ENCODE assay signal across 19 cellular contexts in the genomic region with DNA sequence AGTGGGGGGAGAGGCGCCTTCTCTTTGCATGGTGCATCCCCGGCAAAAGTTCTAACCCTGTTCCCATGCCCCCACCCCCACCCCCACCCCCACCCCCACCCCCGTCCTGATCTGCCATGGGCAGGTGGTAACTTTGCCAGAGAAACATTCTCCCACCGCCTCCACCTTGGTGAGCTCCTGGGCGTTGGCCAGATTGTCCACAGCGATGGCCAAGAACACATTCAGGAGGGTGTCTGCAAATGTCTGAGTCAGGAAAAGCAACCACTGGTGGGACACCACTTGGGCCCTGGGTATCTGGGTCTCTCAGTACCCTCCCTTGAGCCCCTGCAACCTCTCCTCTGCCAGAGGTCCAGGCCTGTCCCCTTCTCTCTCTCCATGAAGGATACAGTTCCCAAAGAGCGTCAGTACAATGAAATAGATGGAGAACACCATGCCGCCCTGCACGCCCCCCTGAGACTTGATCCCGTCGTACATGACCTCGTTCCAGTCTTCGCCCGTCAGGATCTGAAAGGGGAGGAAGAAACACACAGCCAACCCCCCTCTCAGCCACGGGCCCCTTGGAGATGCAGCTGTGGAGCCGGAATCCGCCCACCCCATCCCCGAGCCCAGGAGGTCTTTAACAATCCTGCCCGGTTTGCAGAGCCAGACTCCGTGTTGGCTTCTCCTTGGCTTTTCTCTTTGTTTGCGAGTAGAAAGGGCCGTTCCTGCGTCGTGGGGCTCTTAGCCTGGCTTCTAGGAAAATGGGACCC.
DNase-seq lines count a peak whose midpoint lies in the region; ATAC-seq and TF ChIP-seq lines count a peak whose summit lies in the region.
"Had no signal": no experiment of that assay in that cellular context is flagged by ENCODE, and none has a peak within 500 bp of the region (broad histone marks: within the 10 kb centered on the region; RNA-seq: fewer than 3 reads in every experiment).

No MANE protein-coding gene starts in this region.

- no peak overlapping the region for H3K4me3 Mint-ChIP-seq in endodermal cell
- no peak overlapping the region for H3K4me3 Mint-ChIP-seq in endothelial cell (ENCODE audit: unreplicated experiment)
- H3K4me3 Mint-ChIP-seq: CD14-positive monocyte; CD4-positive, alpha-beta T cell; CD8-positive, alpha-beta memory T cell; HFFc6 had no signal

- no peak for TF ChIP-seq CTCF in endodermal cell (conservative IDR thresholded peaks at IDR 0.05)
- no peak for TF ChIP-seq CTCF in endothelial cell (IDR thresholded peaks at IDR 0.05; ENCODE audit: unreplicated experiment)

- in situ Hi-C loops in G401 (cut with HindIII; ENCODE audit: low sequenced_read_pairs) = no loop called here

- DNase-seq in G401 (ENCODE audit: low spot score) (peak; percentile 70), cerebellum (ENCODE audit: low spot score) (peak; percentile 74), endodermal cell (no peak), neuronal stem cell (ENCODE audit: low spot score) (no peak), endothelial cell (ENCODE audit: low spot score) (no peak)
- no peak for DNase-seq in activated naive CD4-positive, alpha-beta T cell treated with anti-CD3 and anti-CD28 coated beads, Interleukin-2, amount 50 U/mL, for 16 hours
- DNase-seq: BE2C; CD4-positive, alpha-beta T cell; CD8-positive, alpha-beta memory T cell; DMS79; EL; GF-D8; GOT3; HFFc6 had no signal

- no peak overlapping the region for H4K8ac ChIP-seq in neuronal stem cell (ENCODE audit: low read depth, low read length)

- H4K91ac ChIP-seq in neuronal stem cell (ENCODE audit: low read depth, low read length, poor library complexity) = no peak overlapping the region

- H3K4me2 ChIP-seq in neuronal stem cell (ENCODE audit: insufficient read depth, low read length, poor library complexity, severe bottlenecking) = no peak overlapping the region
- H3K4me2 ChIP-seq: BLaER1 treated with 17β-estradiol and CSF1 and Interleukin-3, amounts not matched to agents 10 nM and 100 nM had no signal

- H3K4ac ChIP-seq in neuronal stem cell (ENCODE audit: low read length) = no peak overlapping the region

- H2BK12ac ChIP-seq in neuronal stem cell (ENCODE audit: low read length) = no peak overlapping the region

- H3K18ac ChIP-seq in neuronal stem cell (ENCODE audit: low read length) = peak overlapping the region; percentile 27

- peaks cover 1% of the 10 kb centered on the region for H3K9me3 Mint-ChIP-seq in endodermal cell
- no peaks in the 10 kb centered on the region for H3K9me3 Mint-ChIP-seq in endothelial cell (ENCODE audit: unreplicated experiment)
- H3K9me3 Mint-ChIP-seq: CD4-positive, alpha-beta T cell; CD8-positive, alpha-beta memory T cell; HFFc6 had no signal

- H3K79me1 ChIP-seq in neuronal stem cell (ENCODE audit: low read depth, low read length) = no peaks in the 10 kb centered on the region

- no peaks in the 10 kb centered on the region for H3K36me3 ChIP-seq in endodermal cell (ENCODE audit: control insufficient read depth, insufficient read depth, low read length)
- H3K36me3 ChIP-seq in neuronal stem cell (replicated peaks in 1 of 2; ENCODE audit: control insufficient read depth in 2 of 2, insufficient read depth in 2 of 2, low read length in 2 of 2) = peaks cover 0 to 2% of the 10 kb centered on the region in 2 donors
- H3K36me3 ChIP-seq: BE2C; BLaER1 treated with 17β-estradiol and CSF1 and Interleukin-3, amounts not matched to agents 10 nM and 100 nM; HAP-1 had no signal

- H3K27me3 Mint-ChIP-seq in endodermal cell (ENCODE audit: insufficient read depth) (peaks cover 6% of the 10 kb centered on the region), endothelial cell (ENCODE audit: unreplicated experiment) (peaks cover 4% of the 10 kb centered on the region)

- no peak overlapping the region for H2AFZ ChIP-seq in neuronal stem cell (ENCODE audit: low read length)

- H3K4me1 Mint-ChIP-seq in endodermal cell (peaks cover 2% of the 10 kb centered on the region), endothelial cell (ENCODE audit: unreplicated experiment) (no peaks in the 10 kb centered on the region)

- no peak for ATAC-seq in HG03175 (IDR thresholded peaks at IDR 0.05; ENCODE audit: unreplicated experiment)

- H2BK15ac ChIP-seq in neuronal stem cell (ENCODE audit: low read length) = no peak overlapping the region

- peak overlapping the region; percentile 31 for H3K14ac ChIP-seq in neuronal stem cell (ENCODE audit: low read length)

- no peak overlapping the region for H3K27ac Mint-ChIP-seq in endodermal cell
- H3K27ac Mint-ChIP-seq in endothelial cell (ENCODE audit: unreplicated experiment) = no peak overlapping the region
- H3K27ac Mint-ChIP-seq: CD14-positive monocyte; CD4-positive, alpha-beta T cell; CD8-positive, alpha-beta memory T cell; HFFc6 had no signal

- H3K36me3 Mint-ChIP-seq in endodermal cell (ENCODE audit: low read depth) = no peaks in the 10 kb centered on the region
- no peaks in the 10 kb centered on the region for H3K36me3 Mint-ChIP-seq in endothelial cell (ENCODE audit: low read depth, unreplicated experiment)

- WGBS in endodermal cell (ENCODE audit: insufficient coverage in 1 of 2, insufficient read length in 1 of 2), 2 experiments = 81 to 82% methylated on average over 11 to 21 of the region's 24 CpGs
- no CpG with 5 or more reads among the region's 24 CpGs for WGBS in neuronal stem cell (ENCODE audit: extremely low coverage in 2 of 2, insufficient read length in 2 of 2, insufficient replicate concordance in 1 of 2), 2 donors

- H3K27me3 ChIP-seq in endodermal cell (ENCODE audit: control insufficient read depth, insufficient read depth, low read length, poor library complexity, severe bottlenecking) = no peaks in the 10 kb centered on the region
- no peaks in the 10 kb centered on the region for H3K27me3 ChIP-seq in neuronal stem cell (ENCODE audit: control insufficient read depth in 3 of 3, insufficient read depth in 3 of 3, low read depth in 1 of 3, low read length in 3 of 3)
- H3K27me3 ChIP-seq: BLaER1 treated with 17β-estradiol and CSF1 and Interleukin-3, amounts not matched to agents 10 nM and 100 nM had no signal

- peak overlapping the region; percentile 24 for H3K27ac ChIP-seq in endodermal cell (ENCODE audit: low read depth, low read length)
- no peak overlapping the region for H3K27ac ChIP-seq in neuronal stem cell (replicated peaks; ENCODE audit: low read length)
- H3K27ac ChIP-seq: 22Rv1; BLaER1 treated with 17β-estradiol and CSF1 and Interleukin-3, amounts not matched to agents 10 nM and 100 nM had no signal

- H3K4me3 ChIP-seq in endodermal cell (ENCODE audit: low read length) = no peak overlapping the region
- no peak overlapping the region for H3K4me3 ChIP-seq in neuronal stem cell (ENCODE audit: low read length in 2 of 2)
- H3K4me3 ChIP-seq: BLaER1 treated with 17β-estradiol and CSF1 and Interleukin-3, amounts not matched to agents 10 nM and 100 nM; HAP-1 had no signal

- no peak overlapping the region for H2AK5ac ChIP-seq in neuronal stem cell (ENCODE audit: low read depth, low read length)

- H3K9ac ChIP-seq in endodermal cell (ENCODE audit: extremely low read depth, low read length, poor library complexity, severe bottlenecking) = no peak overlapping the region
- peak overlapping the region; percentile 13 for H3K9ac ChIP-seq in neuronal stem cell (ENCODE audit: low read depth, low read length, poor library complexity)
- H3K9ac ChIP-seq: BLaER1 treated with 17β-estradiol and CSF1 and Interleukin-3, amounts not matched to agents 10 nM and 100 nM had no signal

- H2BK120ac ChIP-seq in neuronal stem cell (ENCODE audit: low read depth, low read length) = no peak overlapping the region

- H3K23ac ChIP-seq in neuronal stem cell (ENCODE audit: low read depth, low read length, poor library complexity) = no peak overlapping the region

- no peak overlapping the region for H2BK5ac ChIP-seq in neuronal stem cell (ENCODE audit: low read length)

- no peaks in the 10 kb centered on the region for H3K9me3 ChIP-seq in endodermal cell (ENCODE audit: control insufficient read depth, low read length)
- no peaks in the 10 kb centered on the region for H3K9me3 ChIP-seq in neuronal stem cell (replicated peaks in 1 of 2; ENCODE audit: control insufficient read depth in 2 of 2, insufficient read depth in 1 of 2, low read depth in 1 of 2, low read length in 2 of 2)
- H3K9me3 ChIP-seq: BE2C; BLaER1 treated with 17β-estradiol and CSF1 and Interleukin-3, amounts not matched to agents 10 nM and 100 nM; HAP-1 had no signal

- H3K4me1 ChIP-seq in endodermal cell (ENCODE audit: control insufficient read depth, insufficient read depth, low read length) (no peaks in the 10 kb centered on the region), neuronal stem cell (ENCODE audit: control insufficient read depth in 2 of 2, insufficient read depth in 1 of 2, low read depth in 1 of 2, low read length in 2 of 2) (peaks cover 0 to 9% of the 10 kb centered on the region in 2 donors)
- H3K4me1 ChIP-seq: BE2C, HAP-1 had no signal

Comparison
In these comparisons a context has a peak if more than half of its experiments do, and no peak if none do; other contexts are left out.
1. DNase-seq: peak in G401 (single experiment) and cerebellum (single experiment); none in endodermal cell (single experiment), neuronal stem cell (single experiment), endothelial cell (single experiment) and activated naive CD4-positive, alpha-beta T cell treated with anti-CD3 and anti-CD28 coated beads, Interleukin-2, amount 50 U/mL, for 16 hours (single experiment).